9 cellular contexts compared by ENCODE assay signal in the genomic region with DNA sequence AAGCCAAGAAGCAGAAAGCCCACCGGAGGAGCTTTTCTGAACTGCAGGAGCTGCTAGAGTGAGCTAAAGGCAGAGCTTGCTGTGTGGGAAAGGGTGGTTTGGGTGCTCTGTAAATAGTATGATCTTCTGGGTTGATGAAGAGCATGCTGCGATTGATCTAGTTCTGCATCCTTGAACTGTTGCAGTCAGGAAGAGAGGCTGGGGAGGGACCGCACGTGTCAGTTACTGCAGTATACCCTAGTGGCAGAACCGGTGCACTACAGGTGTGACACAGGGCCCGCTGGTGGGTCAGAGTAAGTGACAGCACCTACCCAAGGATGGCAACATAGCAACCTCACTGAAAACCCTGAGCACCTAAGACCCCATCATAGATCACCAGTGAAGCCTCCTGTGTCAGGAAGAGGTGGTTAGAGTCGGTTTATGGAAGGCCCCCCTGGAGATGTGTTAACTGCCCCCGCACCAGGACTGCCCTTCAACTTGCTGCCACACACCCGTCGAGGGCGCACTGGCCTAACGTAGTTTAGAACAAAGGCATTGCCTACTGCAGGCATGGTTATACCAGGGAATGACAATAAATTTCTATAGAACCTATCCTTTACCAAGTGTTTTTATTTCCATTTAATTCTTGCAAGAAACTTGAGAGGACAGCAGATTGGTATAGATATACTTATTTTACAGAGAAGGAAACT.
DNase-seq lines count a peak whose midpoint lies in the region; ATAC-seq, FAIRE-seq and TF ChIP-seq lines count a peak whose summit lies in the region.
"Had no signal": no experiment of that assay in that cellular context is flagged by ENCODE, and none has a peak within 500 bp of the region (broad histone marks: within the 10 kb centered on the region; RNA-seq: fewer than 3 reads in every experiment).

No MANE protein-coding gene starts in this region.

- H3K27ac ChIP-seq in sigmoid colon = no peak overlapping the region
- H3K27ac ChIP-seq: parathyroid adenoma had no signal

- H3K27me3 ChIP-seq in sigmoid colon = peaks cover 0 to 5% (median 0%) of the 10 kb centered on the region in 3 donors

- H3K4me3 ChIP-seq in sigmoid colon = no peak overlapping the region

- FAIRE-seq in D721Med (lab: Jason Lieb, UNC) = no peak

- DNase-seq in D721Med (ENCODE audit: insufficient read length, low spot score) = no peak
- peak; percentile 60 for DNase-seq in NCI-H69 (lab: John Stamatoyannopoulos, UW)
- DNase-seq in activated T-cell treated with anti-CD3 and anti-CD28 coated beads for 1 hour (ENCODE audit: low read depth) = peak; percentile 50
- DNase-seq in iPS-NIHi11 (ENCODE audit: low spot score) = peak; percentile 66
- DNase-seq in stimulated activated CD8-positive, alpha-beta memory T cell treated with anti-CD3 and anti-CD28 coated beads, Interleukin-2, amount 100 ng/mL, for 1 hour (ENCODE audit: low read depth in 2 of 2) = peak; percentile 1 to 20
- DNase-seq in hepatic stellate cell (ENCODE audit: low spot score) = no peak
- no peak for DNase-seq in sigmoid colon

- H3K9me3 ChIP-seq in sigmoid colon = no peaks in the 10 kb centered on the region

- WGBS in sigmoid colon, 2 donors = 48 to 52% methylated on average over 12 of the region's 12 CpGs

- H3K36me3 ChIP-seq in sigmoid colon = no peaks in the 10 kb centered on the region

- TF ChIP-seq EP300 in sigmoid colon (IDR thresholded peaks at IDR 0.05) = no peak

- no peaks in the 10 kb centered on the region for H3K4me1 ChIP-seq in sigmoid colon

- intact Hi-C loops in sigmoid colon (cut with DNase I) = no loop called here

- ATAC-seq in GM21786 (IDR thresholded peaks at IDR 0.05; ENCODE audit: unreplicated experiment) = peak; percentile 85

- no peak for TF ChIP-seq POLR2A in sigmoid colon (IDR thresholded peaks at IDR 0.05)

- TF ChIP-seq CTCF in D721Med (IDR thresholded peaks at IDR 0.05; ENCODE audit: insufficient read depth, missing control alignments) (peak; percentile 50), sigmoid colon (IDR thresholded peaks at IDR 0.05) (peak in 1 of 4 experiments; percentile 15)

Comparison
In these comparisons a context has a peak if more than half of its experiments do, and no peak if none do; other contexts are left out.
1. DNase-seq: peak in NCI-H69 (single experiment), activated T-cell treated with anti-CD3 and anti-CD28 coated beads for 1 hour (single experiment), iPS-NIHi11 (single experiment) and stimulated activated CD8-positive, alpha-beta memory T cell treated with anti-CD3 and anti-CD28 coated beads, Interleukin-2, amount 100 ng/mL, for 1 hour (2 of 2); none in D721Med (single experiment), hepatic stellate cell (single experiment) and sigmoid colon (single experiment).